In genomic region chr11:65615950-65616574, GRCh38 we compare ENCODE assay signal across 8 cellular contexts. TPM values are rescaled to one million over a fixed set of nuclear protein-coding genes. Genes with fewer than 3 reads are reported as not detected.
DNase-seq lines count a peak whose midpoint lies in the region; ATAC-seq, FAIRE-seq and TF ChIP-seq lines count a peak whose summit lies in the region.

No MANE protein-coding gene starts in this region.

- POLR2A ChIA-PET in activated B cell treated with CpG ODN at 0.5 μM for 24 hours (lab: Charles Lee): interaction anchor here (1.0 to 8.5 kb wide), 23 partner anchors 9 to 481 kb away, joined by 3 to 108 read pairs (median 7); partner anchors contain the start of genes CCDC85B, CFL1, DPF2 and EHBP1L1

- no peak for FAIRE-seq in GM12891 (lab: Jason Lieb, UNC)

- H3K27ac Mint-ChIP-seq in activated B cell treated with CpG ODN at 0.5 μM for 24 hours: peak overlapping the region; percentile 96
- H3K27ac Mint-ChIP-seq in osteocyte (ENCODE audit: unreplicated experiment): peak overlapping the region; percentile 94

- H3K4me1 Mint-ChIP-seq in activated B cell treated with CpG ODN at 0.5 μM for 24 hours (peaks cover 52% of the 10 kb centered on the region), osteocyte (ENCODE audit: unreplicated experiment) (peaks cover 26% of the 10 kb centered on the region)

- CTCF ChIA-PET in activated B cell treated with CpG ODN at 0.5 μM for 24 hours (lab: Charles Lee): interaction anchor here (0.9 to 1.4 kb wide), 4 partner anchors 10 to 244 kb away, joined by 3 to 5 read pairs (median 4); partner anchors contain the start of gene MUS81

- DNase-seq in 8988T: peak; percentile 91
- DNase-seq in GM12891 (ENCODE audit: insufficient read length, low spot score): peak; percentile 90
- no peak for DNase-seq in activated B cell treated with CpG ODN at 0.5 μM for 24 hours
- DNase-seq in fibroblast of pulmonary artery (ENCODE audit: low read depth): no peak
- DNase-seq in osteocyte (ENCODE audit: extremely low spot score, unreplicated experiment): no peak
- no peak for DNase-seq in NCI-H526 treated with DMSO at 0.1 percent for 48 hours (lab: John Stamatoyannopoulos, UW)

- H3K36me3 Mint-ChIP-seq in activated B cell treated with CpG ODN at 0.5 μM for 24 hours (ENCODE audit: low read depth) (peaks cover 57% of the 10 kb centered on the region), osteocyte (ENCODE audit: unreplicated experiment) (peaks cover 14% of the 10 kb centered on the region)

- intact Hi-C loops in activated B cell treated with CpG ODN at 0.5 μM for 24 hours (cut with micrococcal nuclease): loop anchor here (1.0 to 5.0 kb wide), 12 partner anchors 24 to 731 kb away; partner anchors contain the start of genes B4GAT1, BANF1, BRMS1 and C11orf68

- peak overlapping the region; percentile 88 for H3K4me3 ChIP-seq in fibroblast of pulmonary artery (replicated peaks; ENCODE audit: low read depth, low read length)

- peak; percentile 1 for ATAC-seq in HG03175 (IDR thresholded peaks at IDR 0.05; ENCODE audit: unreplicated experiment)
- no peak for ATAC-seq in activated B cell treated with CpG ODN at 0.5 μM for 24 hours (ENCODE audit: low read depth)
- no peak for ATAC-seq in HG02678 (IDR thresholded peaks at IDR 0.05; ENCODE audit: unreplicated experiment)

- H3K27me3 Mint-ChIP-seq in activated B cell treated with CpG ODN at 0.5 μM for 24 hours (no peaks in the 10 kb centered on the region), osteocyte (ENCODE audit: unreplicated experiment) (no peaks in the 10 kb centered on the region)

- H3K4me3 Mint-ChIP-seq in activated B cell treated with CpG ODN at 0.5 μM for 24 hours (peak overlapping the region; percentile 97), osteocyte (ENCODE audit: unreplicated experiment) (peak overlapping the region; percentile 89)

- H3K9me3 Mint-ChIP-seq in activated B cell treated with CpG ODN at 0.5 μM for 24 hours (no peaks in the 10 kb centered on the region), osteocyte (ENCODE audit: unreplicated experiment) (no peaks in the 10 kb centered on the region)

- TF ChIP-seq CTCF in activated B cell treated with CpG ODN at 0.5 μM for 24 hours (IDR thresholded peaks at IDR 0.05) (no peak), fibroblast of pulmonary artery (IDR thresholded peaks at IDR 0.05; ENCODE audit: low read length, missing control alignments) (no peak), osteocyte (IDR thresholded peaks at IDR 0.05) (no peak)

- no peak for TF ChIP-seq POLR2A in GM12891 (IDR thresholded peaks at IDR 0.05; ENCODE audit: low read depth, low read length)

TF ChIP-seq in GM12891, 5 proteins besides CTCF, POLR2A, EP300 and RAD21:
- TF ChIP-seq PAX5 (IDR thresholded peaks at IDR 0.05; ENCODE audit: insufficient read depth, low read length, severe bottlenecking): no peak
- no peak for TF ChIP-seq POLR2AphosphoS5 (IDR thresholded peaks at IDR 0.05; ENCODE audit: low read depth, low read length)
TF ChIP-seq in GM12891: peak in this region for 0.

RNA-seq across cellular contexts. Expression of gene PCNX3, which starts 0.5 kb away (rescaled TPM):
- polyA plus RNA-seq in GM12891 (2012; ENCODE audit: low read depth, missing spikeins): 15.4 TPM
- total RNA-seq in activated B cell treated with CpG ODN at 0.5 μM for 24 hours (45.3 and 51.4 TPM in 2 replicates), osteocyte (47.7 and 49.8 TPM in 2 replicates)

RNA-seq across cellular contexts. Expression of gene MAP3K11, which starts 2.0 kb away (rescaled TPM):
- 26.7 TPM for polyA plus RNA-seq in GM12891 (2012; ENCODE audit: low read depth, missing spikeins)
- total RNA-seq in activated B cell treated with CpG ODN at 0.5 μM for 24 hours (72.1 and 89.6 TPM in 2 replicates), osteocyte (43.5 and 44.7 TPM in 2 replicates)

RNA-seq across cellular contexts. Expression of gene KCNK7, which starts 20.5 kb away (rescaled TPM):
- polyA plus RNA-seq in GM12891 (2012; ENCODE audit: low read depth, missing spikeins): 0.09 TPM
- 1.0 and 1.1 TPM in 2 replicates for total RNA-seq in activated B cell treated with CpG ODN at 0.5 μM for 24 hours
- not detected in 2 replicates for total RNA-seq in osteocyte

RNA-seq across cellular contexts. Expression of gene SIPA1, which starts 21.8 kb away (rescaled TPM):
- polyA plus RNA-seq in GM12891 (2012; ENCODE audit: low read depth, missing spikeins): 62.2 TPM
- total RNA-seq in activated B cell treated with CpG ODN at 0.5 μM for 24 hours (236 and 252 TPM in 2 replicates), osteocyte (31.2 and 34.7 TPM in 2 replicates)

RNA-seq across cellular contexts. Expression of gene EHBP1L1, which starts 40.2 kb away (rescaled TPM):
- 36.3 TPM for polyA plus RNA-seq in GM12891 (2012; ENCODE audit: low read depth, missing spikeins)
- total RNA-seq in activated B cell treated with CpG ODN at 0.5 μM for 24 hours (143 and 163 TPM in 2 replicates), osteocyte (39.7 and 42.6 TPM in 2 replicates)

Comparison
In these comparisons a context has a peak if more than half of its experiments do, and no peak if none do; other contexts are left out.
1. DNase-seq: peak in 8988T (single experiment) and GM12891 (single experiment); none in activated B cell treated with CpG ODN at 0.5 μM for 24 hours (single experiment), fibroblast of pulmonary artery (single experiment), osteocyte (single experiment) and NCI-H526 treated with DMSO at 0.1 percent for 48 hours (single experiment).